11 cellular contexts compared by ENCODE assay signal in the genomic region with DNA sequence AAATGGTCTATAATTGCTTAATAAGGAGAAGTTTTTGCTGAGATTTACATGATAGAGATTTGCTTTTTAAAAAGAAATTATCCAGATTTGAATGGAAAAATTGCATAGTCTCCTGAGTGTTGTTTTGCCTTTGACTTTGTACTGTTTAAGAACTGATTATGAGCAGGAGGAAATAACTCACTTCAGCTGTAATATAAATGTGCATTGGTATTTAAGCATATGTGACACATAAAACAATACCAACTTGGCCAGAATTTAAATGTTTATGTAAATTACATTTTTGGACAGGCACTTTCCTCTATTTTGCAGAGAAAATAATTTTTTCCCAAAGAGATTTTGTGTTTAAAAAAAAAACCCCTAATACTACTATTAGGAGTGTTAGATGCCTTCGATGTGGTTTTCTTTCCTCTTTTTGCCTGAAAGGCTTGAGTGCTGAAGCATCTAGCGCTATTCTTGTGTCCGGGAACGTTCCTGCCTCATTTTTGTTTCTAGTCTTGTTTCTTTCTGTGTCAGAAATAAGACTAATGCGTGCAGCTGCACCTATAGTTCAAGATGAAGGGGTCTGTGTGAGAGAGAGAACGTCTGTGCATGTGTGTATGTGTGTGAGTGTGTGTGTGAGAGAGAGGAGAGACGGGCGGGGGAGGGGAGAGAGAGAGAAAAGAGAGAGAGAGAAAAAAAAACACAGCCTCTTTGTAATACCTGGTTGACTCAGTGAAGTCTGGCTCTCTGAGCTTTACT.
DNase-seq lines count a peak whose midpoint lies in the region; ATAC-seq and TF ChIP-seq lines count a peak whose summit lies in the region.
"Had no signal": no experiment of that assay in that cellular context is flagged by ENCODE, and none has a peak within 500 bp of the region (broad histone marks: within the 10 kb centered on the region; RNA-seq: fewer than 3 reads in every experiment).

No MANE protein-coding gene starts in this region.

- peak; percentile 31 for ATAC-seq in activated CD8-positive, alpha-beta T cell treated with anti-CD3 and anti-CD28 coated beads for 36 hours
- ATAC-seq in activated CD8-positive, alpha-beta T cell treated with anti-CD3 and anti-CD28 coated beads, Interleukin-2, amount 10 ng/mL, durations not matched to agents 7 days and 5 days, result no peak
- ATAC-seq in HG02678 (IDR thresholded peaks at IDR 0.05; ENCODE audit: unreplicated experiment), result peak; percentile 56
- no peak for ATAC-seq in activated naive CD8-positive, alpha-beta T cell treated with anti-CD3 and anti-CD28 coated beads, Interleukin-2, amount 50 U/mL, for 24 hours

- POLR2A ChIA-PET in activated CD8-positive, alpha-beta T cell treated with anti-CD3 and anti-CD28 coated beads for 36 hours (lab: Charles Lee), result no interaction called here
- POLR2A ChIA-PET in activated CD8-positive, alpha-beta T cell treated with anti-CD3 and anti-CD28 coated beads, Interleukin-2, amount 10 ng/mL, durations not matched to agents 7 days and 5 days (lab: Charles Lee), result no interaction called here

- peaks cover 4% of the 10 kb centered on the region for H3K36me3 Mint-ChIP-seq in activated CD8-positive, alpha-beta T cell treated with anti-CD3 and anti-CD28 coated beads for 36 hours (ENCODE audit: low read depth)
- H3K36me3 Mint-ChIP-seq in activated CD8-positive, alpha-beta T cell treated with anti-CD3 and anti-CD28 coated beads, Interleukin-2, amount 10 ng/mL, durations not matched to agents 7 days and 5 days (ENCODE audit: low read depth), result peaks cover 2% of the 10 kb centered on the region
- H3K36me3 Mint-ChIP-seq in activated naive CD8-positive, alpha-beta T cell treated with anti-CD3 and anti-CD28 coated beads, Interleukin-2, amount 50 U/mL, for 24 hours (ENCODE audit: low read depth), result peaks cover 2% of the 10 kb centered on the region
- H3K36me3 Mint-ChIP-seq in osteocyte (ENCODE audit: unreplicated experiment), result no peaks in the 10 kb centered on the region

- peak; percentile 34 for DNase-seq in activated CD8-positive, alpha-beta T cell treated with anti-CD3 and anti-CD28 coated beads for 36 hours
- no peak for DNase-seq in activated CD8-positive, alpha-beta T cell treated with anti-CD3 and anti-CD28 coated beads, Interleukin-2, amount 10 ng/mL, durations not matched to agents 7 days and 5 days
- no peak for DNase-seq in activated naive CD8-positive, alpha-beta T cell treated with anti-CD3 and anti-CD28 coated beads, Interleukin-2, amount 50 U/mL, for 24 hours
- no peak for DNase-seq in osteocyte (ENCODE audit: extremely low spot score, unreplicated experiment)
- no peak for DNase-seq in NCI-H345 (lab: John Stamatoyannopoulos, UW)
- no peak for DNase-seq in NCI-H1694 treated with DMSO at 0.1 percent for 48 hours (lab: John Stamatoyannopoulos, UW)
- DNase-seq in NCI-H2171 treated with DMSO at 0.1 percent for 48 hours (lab: John Stamatoyannopoulos, UW), result no peak
- DNase-seq: KBM-7, left ventricle myocardium inferior, sigmoid colon had no signal

- peak overlapping the region; percentile 7 for H3K27ac Mint-ChIP-seq in activated CD8-positive, alpha-beta T cell treated with anti-CD3 and anti-CD28 coated beads for 36 hours
- H3K27ac Mint-ChIP-seq in activated CD8-positive, alpha-beta T cell treated with anti-CD3 and anti-CD28 coated beads, Interleukin-2, amount 10 ng/mL, durations not matched to agents 7 days and 5 days, result no peak overlapping the region
- H3K27ac Mint-ChIP-seq in activated naive CD8-positive, alpha-beta T cell treated with anti-CD3 and anti-CD28 coated beads, Interleukin-2, amount 50 U/mL, for 24 hours, result no peak overlapping the region
- H3K27ac Mint-ChIP-seq in osteocyte (ENCODE audit: unreplicated experiment), result peak overlapping the region; percentile 48

- CTCF ChIA-PET in activated CD8-positive, alpha-beta T cell treated with anti-CD3 and anti-CD28 coated beads for 36 hours (lab: Charles Lee), result no interaction called here
- CTCF ChIA-PET in activated CD8-positive, alpha-beta T cell treated with anti-CD3 and anti-CD28 coated beads, Interleukin-2, amount 10 ng/mL, durations not matched to agents 7 days and 5 days (lab: Charles Lee), result no interaction called here

- no peak for TF ChIP-seq CTCF in activated CD8-positive, alpha-beta T cell treated with anti-CD3 and anti-CD28 coated beads for 36 hours (IDR thresholded peaks at IDR 0.05)
- no peak for TF ChIP-seq CTCF in osteocyte (IDR thresholded peaks at IDR 0.05)

- intact Hi-C loops in activated CD8-positive, alpha-beta T cell treated with anti-CD3 and anti-CD28 coated beads for 36 hours (cut with micrococcal nuclease), result no loop called here

- no peaks in the 10 kb centered on the region for H3K27me3 Mint-ChIP-seq in activated CD8-positive, alpha-beta T cell treated with anti-CD3 and anti-CD28 coated beads for 36 hours
- H3K27me3 Mint-ChIP-seq in activated CD8-positive, alpha-beta T cell treated with anti-CD3 and anti-CD28 coated beads, Interleukin-2, amount 10 ng/mL, durations not matched to agents 7 days and 5 days (ENCODE audit: low read depth), result no peaks in the 10 kb centered on the region
- H3K27me3 Mint-ChIP-seq in activated naive CD8-positive, alpha-beta T cell treated with anti-CD3 and anti-CD28 coated beads, Interleukin-2, amount 50 U/mL, for 24 hours, result no peaks in the 10 kb centered on the region
- no peaks in the 10 kb centered on the region for H3K27me3 Mint-ChIP-seq in osteocyte (ENCODE audit: unreplicated experiment)

- no peaks in the 10 kb centered on the region for H3K9me3 Mint-ChIP-seq in activated CD8-positive, alpha-beta T cell treated with anti-CD3 and anti-CD28 coated beads for 36 hours
- H3K9me3 Mint-ChIP-seq in activated CD8-positive, alpha-beta T cell treated with anti-CD3 and anti-CD28 coated beads, Interleukin-2, amount 10 ng/mL, durations not matched to agents 7 days and 5 days (ENCODE audit: insufficient read depth), result no peaks in the 10 kb centered on the region
- H3K9me3 Mint-ChIP-seq in activated naive CD8-positive, alpha-beta T cell treated with anti-CD3 and anti-CD28 coated beads, Interleukin-2, amount 50 U/mL, for 24 hours, result no peaks in the 10 kb centered on the region
- H3K9me3 Mint-ChIP-seq in osteocyte (ENCODE audit: unreplicated experiment), result no peaks in the 10 kb centered on the region

- peak overlapping the region; percentile 3 for H3K4me3 Mint-ChIP-seq in activated CD8-positive, alpha-beta T cell treated with anti-CD3 and anti-CD28 coated beads for 36 hours
- H3K4me3 Mint-ChIP-seq in activated CD8-positive, alpha-beta T cell treated with anti-CD3 and anti-CD28 coated beads, Interleukin-2, amount 10 ng/mL, durations not matched to agents 7 days and 5 days, result no peak overlapping the region
- H3K4me3 Mint-ChIP-seq in activated naive CD8-positive, alpha-beta T cell treated with anti-CD3 and anti-CD28 coated beads, Interleukin-2, amount 50 U/mL, for 24 hours, result peak overlapping the region; percentile 32
- H3K4me3 Mint-ChIP-seq in osteocyte (ENCODE audit: unreplicated experiment), result peak overlapping the region; percentile 16

- H3K4me1 Mint-ChIP-seq in activated CD8-positive, alpha-beta T cell treated with anti-CD3 and anti-CD28 coated beads for 36 hours (ENCODE audit: low read depth), result peaks cover 46% of the 10 kb centered on the region
- peaks cover 27% of the 10 kb centered on the region for H3K4me1 Mint-ChIP-seq in activated CD8-positive, alpha-beta T cell treated with anti-CD3 and anti-CD28 coated beads, Interleukin-2, amount 10 ng/mL, durations not matched to agents 7 days and 5 days (ENCODE audit: low read depth)
- peaks cover 53% of the 10 kb centered on the region for H3K4me1 Mint-ChIP-seq in activated naive CD8-positive, alpha-beta T cell treated with anti-CD3 and anti-CD28 coated beads, Interleukin-2, amount 50 U/mL, for 24 hours
- peaks cover 35% of the 10 kb centered on the region for H3K4me1 Mint-ChIP-seq in osteocyte (ENCODE audit: unreplicated experiment)

Comparison
In these comparisons a context has a peak if more than half of its experiments do, and no peak if none do; other contexts are left out.
1. ATAC-seq: peak in activated CD8-positive, alpha-beta T cell treated with anti-CD3 and anti-CD28 coated beads for 36 hours (single experiment) and HG02678 (single experiment); none in activated CD8-positive, alpha-beta T cell treated with anti-CD3 and anti-CD28 coated beads, Interleukin-2, amount 10 ng/mL, durations not matched to agents 7 days and 5 days (single experiment) and activated naive CD8-positive, alpha-beta T cell treated with anti-CD3 and anti-CD28 coated beads, Interleukin-2, amount 50 U/mL, for 24 hours (single experiment).
2. H3K27ac Mint-ChIP-seq: peak in activated CD8-positive, alpha-beta T cell treated with anti-CD3 and anti-CD28 coated beads for 36 hours (single experiment) and osteocyte (single experiment); none in activated CD8-positive, alpha-beta T cell treated with anti-CD3 and anti-CD28 coated beads, Interleukin-2, amount 10 ng/mL, durations not matched to agents 7 days and 5 days (single experiment) and activated naive CD8-positive, alpha-beta T cell treated with anti-CD3 and anti-CD28 coated beads, Interleukin-2, amount 50 U/mL, for 24 hours (single experiment).